8 cellular contexts compared by ENCODE assay signal in genomic region chr19:54489341-54489740, GRCh38. TPM values are rescaled to one million over a fixed set of nuclear protein-coding genes. Genes with fewer than 3 reads are reported as not detected.
"Had no signal": no experiment of that assay in that cellular context is flagged by ENCODE, and none has a peak within 500 bp of the region (broad histone marks: within the 10 kb centered on the region; RNA-seq: fewer than 3 reads in every experiment).

No MANE protein-coding gene starts in this region.

- ATAC-seq: HepG2 had no signal

- H2AFZ ChIP-seq: GM23248 had no signal

- H3K9ac ChIP-seq: GM23248 had no signal

- DNase-seq: GM23248, H9, HCEC 1CT, KBM-7 had no signal

- H3K27ac ChIP-seq: GM23248, HL-60 had no signal

- H3K4me3 ChIP-seq: GM23248 had no signal

RNA-seq across cellular contexts. Expression of gene LAIR2, which starts 13.3 kb away (rescaled TPM):
- polyA plus RNA-seq: GM23248, H1 had no signal

RNA-seq across cellular contexts. Expression of gene CDC42EP5, which starts 16.2 kb away (rescaled TPM):
- polyA plus RNA-seq: IgD-negative memory B cell had no signal

RNA-seq across cellular contexts. Expression of gene LENG9, which starts 25.8 kb away (rescaled TPM):
- polyA plus RNA-seq: IgD-negative memory B cell had no signal
